12 cellular contexts compared by ENCODE assay signal in genomic region chr17:66492500-66493123, GRCh38.
DNase-seq lines count a peak whose midpoint lies in the region; ATAC-seq and TF ChIP-seq lines count a peak whose summit lies in the region.
"Had no signal": no experiment of that assay in that cellular context is flagged by ENCODE, and none has a peak within 500 bp of the region (broad histone marks: within the 10 kb centered on the region; RNA-seq: fewer than 3 reads in every experiment).

No MANE protein-coding gene starts in this region.

- peak; percentile 80 for ATAC-seq in sciatic nerve

- intact Hi-C loops in sciatic nerve (cut with DNase I) (no loop called here), esophagus muscularis mucosa (cut with DNase I) (no loop called here)

- no peak for TF ChIP-seq POLR2A in esophagus muscularis mucosa (IDR thresholded peaks at IDR 0.05; ENCODE audit: low read depth)

- TF ChIP-seq EP300 in esophagus muscularis mucosa (IDR thresholded peaks at IDR 0.05): no peak

- no peaks in the 10 kb centered on the region for H3K9me3 ChIP-seq in esophagus muscularis mucosa

- H3K27me3 ChIP-seq in esophagus muscularis mucosa: no peaks in the 10 kb centered on the region

- peak; percentile 11 for DNase-seq in NCI-H1436 treated with DMSO at 0.1 percent for 48 hours (lab: John Stamatoyannopoulos, UW)
- DNase-seq in NCI-H1436 (lab: John Stamatoyannopoulos, UW): no peak
- DNase-seq in NCI-H748 (lab: John Stamatoyannopoulos, UW; ENCODE audit: unreplicated experiment): peak; percentile 9
- DNase-seq in caudate nucleus (lab: John Stamatoyannopoulos, UW): no peak
- DNase-seq in sciatic nerve (ENCODE audit: low spot score): no peak
- DNase-seq in esophagus muscularis mucosa (ENCODE audit: extremely low spot score): no peak
- DNase-seq in putamen (ENCODE audit: low spot score): no peak
- no peak for DNase-seq in GDM1 (lab: John Stamatoyannopoulos, UW)
- DNase-seq: DMS 273 treated with DMSO at 0.1 percent for 48 hours, glutamatergic neuron, OCI-M1, T-helper 9 cell had no signal

- peaks cover 0 to 7% (median 5%) of the 10 kb centered on the region in 4 donors for H3K4me1 ChIP-seq in esophagus muscularis mucosa

- no peak for TF ChIP-seq CTCF in esophagus muscularis mucosa (IDR thresholded peaks at IDR 0.05)

- 67% methylated on average over 7 of the region's 7 CpGs for WGBS in esophagus muscularis mucosa

- no peak overlapping the region for H3K4me3 ChIP-seq in esophagus muscularis mucosa

- H3K27ac ChIP-seq in caudate nucleus (ENCODE audit: low read depth, low read length) (peak overlapping the region; percentile 36), esophagus muscularis mucosa (replicated peaks in 1 of 4) (no peak overlapping the region)

- H3K36me3 ChIP-seq in esophagus muscularis mucosa: no peaks in the 10 kb centered on the region

Comparison
In these comparisons a context has a peak if more than half of its experiments do, and no peak if none do; other contexts are left out.
1. DNase-seq: peak in NCI-H1436 treated with DMSO at 0.1 percent for 48 hours (single experiment) and NCI-H748 (single experiment); none in NCI-H1436 (single experiment), caudate nucleus (0 of 61), sciatic nerve (single experiment), esophagus muscularis mucosa (single experiment), putamen (single experiment) and GDM1 (single experiment).